28 cellular contexts compared by ENCODE assay signal in genomic region chr6:33469661-33470060, GRCh38.
"Had no signal": no experiment of that assay in that cellular context is flagged by ENCODE, and none has a peak within 500 bp of the region (broad histone marks: within the 10 kb centered on the region; RNA-seq: fewer than 3 reads in every experiment).

No MANE protein-coding gene starts in this region.

- H3K4me1 ChIP-seq: stomach, suprapubic skin, testis, thyroid gland, tibial artery, tibial nerve, upper lobe of left lung, upper lobe of right lung, uterus, vagina had no signal

- H3K4me3 Mint-ChIP-seq: stimulated activated effector memory CD8-positive, alpha-beta T cell treated with anti-CD3 and anti-CD28 coated beads, Interleukin-12 subunit alpha, Interleukin-12 subunit beta, amount 100 ng/mL, for 72 hours; stimulated activated memory B cell treated with anti-CD40 and anti-IgM and Interleukin-4, amounts not matched to agents 10 μg/mL and 1 μg/mL and 100 μg/mL, for 72 hours; stimulated activated naive B cell treated with anti-CD40 and anti-IgM and Interleukin-4, amounts not matched to agents 10 μg/mL and 1 μg/mL and 100 μg/mL, for 72 hours; stimulated activated naive CD8-positive, alpha-beta T cell treated with anti-CD3 and anti-CD28 coated beads, Interleukin-15, amount 100 ng/mL, for 72 hours; stimulated activated naive CD8-positive, alpha-beta T cell treated with anti-CD3 and anti-CD28 coated beads, Interleukin-15, Interleukin-2, amounts not matched to agents 100 ng/mL and 50 ng/mL, for 24 hours; type B pancreatic cell had no signal

- H3K4me3 ChIP-seq: stomach, suprapubic skin, testis, thoracic aorta, thyroid gland, tibial artery, tibial nerve, upper lobe of left lung, upper lobe of right lung, uterus, vagina had no signal

- H3K27ac ChIP-seq: stomach, suprapubic skin, testis, thoracic aorta, thyroid gland, tibial artery, tibial nerve, upper lobe of left lung, upper lobe of right lung, uterus, vagina had no signal

- FAIRE-seq: urothelium cell line had no signal

- H3K9me3 ChIP-seq: stomach, suprapubic skin, testis, thoracic aorta, thyroid gland, tibial artery, tibial nerve, upper lobe of left lung, upper lobe of right lung, uterus, vagina had no signal

- H3K27me3 ChIP-seq: stomach, suprapubic skin, testis, thyroid gland, tibial artery, tibial nerve, upper lobe of left lung, upper lobe of right lung, uterus, vagina had no signal

- H3K4me1 Mint-ChIP-seq: stimulated activated effector memory CD8-positive, alpha-beta T cell treated with anti-CD3 and anti-CD28 coated beads, Interleukin-12 subunit alpha, Interleukin-12 subunit beta, amount 100 ng/mL, for 72 hours; stimulated activated memory B cell treated with anti-CD40 and anti-IgM and Interleukin-4, amounts not matched to agents 10 μg/mL and 1 μg/mL and 100 μg/mL, for 72 hours; stimulated activated naive CD8-positive, alpha-beta T cell treated with anti-CD3 and anti-CD28 coated beads, Interleukin-15, amount 100 ng/mL, for 72 hours had no signal

- H3K9me3 Mint-ChIP-seq: stimulated activated effector memory CD8-positive, alpha-beta T cell treated with anti-CD3 and anti-CD28 coated beads, Interleukin-12 subunit alpha, Interleukin-12 subunit beta, amount 100 ng/mL, for 72 hours; stimulated activated memory B cell treated with anti-CD40 and anti-IgM and Interleukin-4, amounts not matched to agents 10 μg/mL and 1 μg/mL and 100 μg/mL, for 72 hours; stimulated activated naive B cell treated with anti-CD40 and anti-IgM and Interleukin-4, amounts not matched to agents 10 μg/mL and 1 μg/mL and 100 μg/mL, for 72 hours; stimulated activated naive CD8-positive, alpha-beta T cell treated with anti-CD3 and anti-CD28 coated beads, Interleukin-15, amount 100 ng/mL, for 72 hours; stimulated activated naive CD8-positive, alpha-beta T cell treated with anti-CD3 and anti-CD28 coated beads, Interleukin-15, Interleukin-2, amounts not matched to agents 100 ng/mL and 50 ng/mL, for 24 hours; type B pancreatic cell had no signal

- H3K27ac Mint-ChIP-seq: stimulated activated effector memory CD8-positive, alpha-beta T cell treated with anti-CD3 and anti-CD28 coated beads, Interleukin-12 subunit alpha, Interleukin-12 subunit beta, amount 100 ng/mL, for 72 hours; stimulated activated memory B cell treated with anti-CD40 and anti-IgM and Interleukin-4, amounts not matched to agents 10 μg/mL and 1 μg/mL and 100 μg/mL, for 72 hours; stimulated activated naive B cell treated with anti-CD40 and anti-IgM and Interleukin-4, amounts not matched to agents 10 μg/mL and 1 μg/mL and 100 μg/mL, for 72 hours; stimulated activated naive CD8-positive, alpha-beta T cell treated with anti-CD3 and anti-CD28 coated beads, Interleukin-15, amount 100 ng/mL, for 72 hours; stimulated activated naive CD8-positive, alpha-beta T cell treated with anti-CD3 and anti-CD28 coated beads, Interleukin-15, Interleukin-2, amounts not matched to agents 100 ng/mL and 50 ng/mL, for 24 hours; type B pancreatic cell had no signal

- H3K36me3 Mint-ChIP-seq: stimulated activated effector memory CD8-positive, alpha-beta T cell treated with anti-CD3 and anti-CD28 coated beads, Interleukin-12 subunit alpha, Interleukin-12 subunit beta, amount 100 ng/mL, for 72 hours; stimulated activated memory B cell treated with anti-CD40 and anti-IgM and Interleukin-4, amounts not matched to agents 10 μg/mL and 1 μg/mL and 100 μg/mL, for 72 hours; stimulated activated naive B cell treated with anti-CD40 and anti-IgM and Interleukin-4, amounts not matched to agents 10 μg/mL and 1 μg/mL and 100 μg/mL, for 72 hours; type B pancreatic cell had no signal

- H3K36me3 ChIP-seq: stomach, suprapubic skin, thoracic aorta, thyroid gland, tibial artery, tibial nerve, upper lobe of left lung, upper lobe of right lung, uterus, vagina had no signal

- DNase-seq: stimulated activated CD4-positive, alpha-beta T cell treated with anti-CD3 and anti-CD28 coated beads, Interleukin-2, amount 100 ng/mL, for 48 hours; stimulated activated CD4-positive, alpha-beta T cell treated with anti-CD3 and anti-CD28 coated beads, Interleukin-4, amount 100 ng/mL, for 1 hour; stimulated activated CD4-positive, alpha-beta T cell treated with anti-CD3 and anti-CD28 coated beads, Interleukin-4, amount 100 ng/mL, for 24 hours; stimulated activated CD4-positive, alpha-beta T cell treated with anti-CD3 and anti-CD28 coated beads, Interleukin-4, amount 100 ng/mL, for 4 hours; stimulated activated CD8-positive, alpha-beta memory T cell treated with anti-CD3 and anti-CD28 coated beads, Interleukin-4, amount 100 ng/mL, for 48 hours; stimulated activated naive B cell treated with anti-CD40 and anti-IgM and Interleukin-4, amounts not matched to agents 10 μg/mL and 1 μg/mL and 100 μg/mL, for 72 hours; stimulated activated naive CD4-positive, alpha-beta T cell; stimulated activated naive CD4-positive, alpha-beta T cell treated with Interleukin-2 at 50 U/mL for 16 hours; stimulated activated naive CD8-positive, alpha-beta T cell treated with anti-CD3 and anti-CD28 coated beads, Interleukin-15, amount 100 ng/mL, for 72 hours; stimulated activated naive CD8-positive, alpha-beta T cell treated with anti-CD3 and anti-CD28 coated beads, Interleukin-15, Interleukin-2, amounts not matched to agents 100 U/mL and 50 U/mL, for 24 hours; stomach; substantia nigra; testis; thyroid gland; tibial artery; trophoblast cell; upper lobe of left lung; upper lobe of right lung; uterus had no signal

- H3K27me3 Mint-ChIP-seq: stimulated activated memory B cell treated with anti-CD40 and anti-IgM and Interleukin-4, amounts not matched to agents 10 μg/mL and 1 μg/mL and 100 μg/mL, for 72 hours; stimulated activated naive CD8-positive, alpha-beta T cell treated with anti-CD3 and anti-CD28 coated beads, Interleukin-15, amount 100 ng/mL, for 72 hours had no signal
